In the genomic region with DNA sequence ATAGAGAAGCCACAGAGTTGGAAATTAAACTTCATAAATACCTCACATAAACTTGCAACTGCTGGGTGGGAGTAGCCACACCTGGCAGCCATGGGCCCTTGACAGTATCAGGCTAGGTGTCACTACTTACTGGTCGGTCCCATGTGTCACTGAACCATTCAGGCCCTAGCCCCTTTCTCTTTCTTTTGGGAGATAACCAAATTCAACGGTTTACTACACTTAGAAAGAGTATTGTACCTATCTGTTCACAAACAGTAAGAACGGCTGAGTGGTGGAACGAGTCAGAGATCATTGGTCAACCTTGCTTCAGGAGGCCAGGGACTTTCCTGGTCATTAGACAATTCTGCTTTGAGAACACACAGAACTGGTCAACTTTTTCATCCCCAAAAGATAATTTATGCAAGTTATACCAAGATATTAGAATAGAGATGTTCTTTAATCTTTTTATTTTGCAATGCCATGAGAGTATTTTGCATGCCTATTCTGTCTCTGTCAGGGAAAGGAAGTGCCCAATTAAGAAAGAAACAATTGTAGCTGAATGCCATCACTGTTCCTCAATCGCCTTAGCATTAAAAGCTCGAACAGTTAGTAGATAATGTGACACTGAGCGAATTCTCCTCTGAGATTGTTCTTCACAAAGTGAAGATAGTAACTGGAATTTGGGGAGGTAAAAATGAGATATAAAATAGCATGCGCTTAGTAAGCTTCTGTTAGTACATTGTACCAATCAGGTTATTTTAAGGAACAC, we compare ENCODE assay signal across 16 cellular contexts. TPM values are rescaled to one million over a fixed set of nuclear protein-coding genes. Genes with fewer than 3 reads are reported as not detected.
A peak's percentile ranks its signal among the peaks of the same experiment; 100 is the strongest.
DNase-seq lines count a peak whose midpoint lies in the region; ATAC-seq and TF ChIP-seq lines count a peak whose summit lies in the region.
"Had no signal": no experiment of that assay in that cellular context is flagged by ENCODE, and none has a peak within 500 bp of the region (broad histone marks: within the 10 kb centered on the region; RNA-seq: fewer than 3 reads in every experiment).

No MANE protein-coding gene starts in this region.

- TF ChIP-seq CTCF in 22Rv1 (IDR thresholded peaks at IDR 0.05) (no peak), endothelial cell (IDR thresholded peaks at IDR 0.05; ENCODE audit: unreplicated experiment) (no peak), osteoblast (IDR thresholded peaks at IDR 0.05; ENCODE audit: extremely low read depth, low read depth, low read length) (no peak), osteocyte (IDR thresholded peaks at IDR 0.05) (no peak)

- H3K36me3 Mint-ChIP-seq in endothelial cell (ENCODE audit: low read depth, unreplicated experiment) (peaks cover 35% of the 10 kb centered on the region), osteocyte (ENCODE audit: unreplicated experiment) (peaks cover 40% of the 10 kb centered on the region), T-cell (peaks cover 55% of the 10 kb centered on the region)

- H3K27ac ChIP-seq in 22Rv1: 0 out of 2 replicates have a peak overlapping the region, but pooled peaks have one; percentile 8
- no peak overlapping the region for H3K27ac ChIP-seq in osteoblast (ENCODE audit: low read depth, low read length)
- H3K27ac ChIP-seq: brain microvascular endothelial cell had no signal

- H3K27ac Mint-ChIP-seq in endothelial cell (ENCODE audit: unreplicated experiment): peak overlapping the region; percentile 39
- no peak overlapping the region for H3K27ac Mint-ChIP-seq in osteocyte (ENCODE audit: unreplicated experiment)
- no peak overlapping the region for H3K27ac Mint-ChIP-seq in T-cell
- H3K27ac Mint-ChIP-seq: activated CD4-positive, alpha-beta memory T cell treated with anti-CD3 and anti-CD28 coated beads for 36 hours; progenitor cell of endocrine pancreas had no signal

- ATAC-seq in GM18907 (IDR thresholded peaks at IDR 0.05; ENCODE audit: unreplicated experiment) (peak; percentile 81), HG03442 (IDR thresholded peaks at IDR 0.05; ENCODE audit: unreplicated experiment) (peak; percentile 76), esophagus mucosa (no peak), T-cell (replicated peaks in 1 of 4) (no peak)

- DNase-seq in endothelial cell (ENCODE audit: low spot score) (no peak), osteoblast (ENCODE audit: insufficient read length, low spot score, missing footprints) (no peak), osteocyte (ENCODE audit: extremely low spot score, unreplicated experiment) (no peak), T-cell (no peak)
- DNase-seq: activated CD4-positive, alpha-beta memory T cell treated with anti-CD3 and anti-CD28 coated beads for 36 hours; activated effector memory CD4-positive, alpha-beta T cell treated with anti-CD3 and anti-CD28 coated beads, Interleukin-2, amount 50 U/mL, for 16 hours; brain microvascular endothelial cell; Kasumi-1; NCI-H187; NCI-H526 treated with DMSO at 0.1 percent for 48 hours; SHP77 had no signal

- no peaks in the 10 kb centered on the region for H3K4me1 ChIP-seq in osteoblast (ENCODE audit: insufficient read depth, low read length)

- H3K27me3 ChIP-seq in osteoblast (ENCODE audit: insufficient read depth, low read length): no peaks in the 10 kb centered on the region
- H3K27me3 ChIP-seq: brain microvascular endothelial cell had no signal

- peaks cover 85% of the 10 kb centered on the region for H3K79me2 ChIP-seq in osteoblast (ENCODE audit: insufficient read depth, low read length)

- H3K27me3 Mint-ChIP-seq in endothelial cell (ENCODE audit: unreplicated experiment): peaks cover 3% of the 10 kb centered on the region
- H3K27me3 Mint-ChIP-seq in osteocyte (ENCODE audit: unreplicated experiment): no peaks in the 10 kb centered on the region
- H3K27me3 Mint-ChIP-seq in T-cell: no peaks in the 10 kb centered on the region
- H3K27me3 Mint-ChIP-seq: activated CD4-positive, alpha-beta memory T cell treated with anti-CD3 and anti-CD28 coated beads for 36 hours; progenitor cell of endocrine pancreas had no signal

- H3K4me2 ChIP-seq in osteoblast (ENCODE audit: insufficient read depth, low read length): no peak overlapping the region

- H3K4me3 Mint-ChIP-seq in endothelial cell (ENCODE audit: unreplicated experiment) (no peak overlapping the region), osteocyte (ENCODE audit: unreplicated experiment) (no peak overlapping the region), T-cell (no peak overlapping the region)
- H3K4me3 Mint-ChIP-seq: activated CD4-positive, alpha-beta memory T cell treated with anti-CD3 and anti-CD28 coated beads for 36 hours had no signal

- H3K9me3 ChIP-seq in osteoblast (ENCODE audit: low read depth, low read length): no peaks in the 10 kb centered on the region

- H3K4me1 Mint-ChIP-seq in endothelial cell (ENCODE audit: unreplicated experiment): peaks cover 22% of the 10 kb centered on the region
- H3K4me1 Mint-ChIP-seq in osteocyte (ENCODE audit: unreplicated experiment): peaks cover 11% of the 10 kb centered on the region
- H3K4me1 Mint-ChIP-seq in T-cell: peaks cover 7 to 26% (median 24%) of the 10 kb centered on the region in 3 donors

- H3K9me3 Mint-ChIP-seq in endothelial cell (ENCODE audit: unreplicated experiment) (no peaks in the 10 kb centered on the region), osteocyte (ENCODE audit: unreplicated experiment) (no peaks in the 10 kb centered on the region), T-cell (no peaks in the 10 kb centered on the region)
- H3K9me3 Mint-ChIP-seq: activated CD4-positive, alpha-beta memory T cell treated with anti-CD3 and anti-CD28 coated beads for 36 hours had no signal

- peaks cover 18% of the 10 kb centered on the region for H4K20me1 ChIP-seq in osteoblast (ENCODE audit: insufficient read depth, low read length)

- no peak overlapping the region for H3K4me3 ChIP-seq in osteoblast (ENCODE audit: insufficient read depth, low read length)

- CTCF ChIA-PET in T-cell (lab: Charles Lee): no interaction called here

- POLR2A ChIA-PET in T-cell (lab: Charles Lee): interaction anchor here in 1 of 2 donors (0.5 kb wide), 1 partner anchor 14 kb away, joined by 3 read pairs; no protein-coding TSS in a partner anchor

- peaks cover 57% of the 10 kb centered on the region for H3K36me3 ChIP-seq in osteoblast (ENCODE audit: insufficient read depth, low read length)

- no peak overlapping the region for H2AFZ ChIP-seq in osteoblast (ENCODE audit: low read length)

RNA-seq across cellular contexts. Expression of a gene that starts 50.9 kb away (rescaled TPM):
- total RNA-seq in endothelial cell (ENCODE audit: unreplicated experiment) (105 TPM), osteoblast (83.2 and 88.7 TPM in 2 replicates), osteocyte (91.2 and 94.9 TPM in 2 replicates), esophagus mucosa (48.3 TPM), T-cell (10 to 100 TPM; 49.3 to 87.6 (median 73.8) TPM)

Comparison
In these comparisons a context has a peak if more than half of its experiments do, and no peak if none do; other contexts are left out.
1. ATAC-seq: peak in GM18907 (single experiment) and HG03442 (single experiment); none in esophagus mucosa (single experiment) and T-cell (0 of 4).